Comparison of ENCODE assay signal across 22 cellular contexts in the genomic region with DNA sequence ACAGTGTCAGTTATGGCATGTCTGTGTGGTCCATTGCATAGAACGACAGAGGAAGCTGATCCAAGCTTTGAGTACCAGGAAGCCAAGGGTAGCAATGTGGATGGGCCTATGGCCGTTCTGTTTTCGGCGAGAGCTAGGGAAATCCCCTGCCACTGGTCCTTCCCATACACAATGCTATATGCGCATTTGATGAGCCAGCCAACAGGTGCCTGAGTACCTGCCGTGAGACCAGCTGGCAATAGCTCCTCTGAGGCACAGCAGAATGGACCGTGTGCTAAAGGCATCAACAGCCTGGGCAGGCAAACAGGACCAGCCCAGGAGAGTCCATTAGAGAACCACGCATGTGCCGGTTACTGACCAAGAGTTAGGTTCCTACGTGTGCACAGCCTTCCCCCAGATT.
DNase-seq lines count a peak whose midpoint lies in the region; ATAC-seq lines count a peak whose summit lies in the region.
"Had no signal": no experiment of that assay in that cellular context is flagged by ENCODE, and none has a peak within 500 bp of the region (broad histone marks: within the 10 kb centered on the region; RNA-seq: fewer than 3 reads in every experiment).

No MANE protein-coding gene starts in this region.

- ATAC-seq in GM19324 (IDR thresholded peaks at IDR 0.05; ENCODE audit: low FRiP score, unreplicated experiment) (peak; percentile 10), HG03439 (IDR thresholded peaks at IDR 0.05; ENCODE audit: unreplicated experiment) (peak; percentile 17), HG03442 (IDR thresholded peaks at IDR 0.05; ENCODE audit: unreplicated experiment) (no peak), HG02798 (IDR thresholded peaks at IDR 0.05; ENCODE audit: poor library complexity, unreplicated experiment) (no peak), HG03469 (IDR thresholded peaks at IDR 0.05; ENCODE audit: unreplicated experiment) (no peak), HG03175 (IDR thresholded peaks at IDR 0.05; ENCODE audit: unreplicated experiment) (no peak)
- ATAC-seq: activated CD8-positive, alpha-beta T cell treated with anti-CD3 and anti-CD28 coated beads, Interleukin-2, amount 10 ng/mL, durations not matched to agents 7 days and 5 days; activated T-helper 17 cell treated with anti-CD3 and anti-CD28 coated beads, Interleukin-2, amount 50 U/mL, for 72 hours; left cardiac atrium; stimulated activated naive B cell treated with anti-CD40 and anti-IgM and Interleukin-4, amounts not matched to agents 10 μg/mL and 1 μg/mL and 100 μg/mL, for 72 hours had no signal

- DNase-seq in COLO668 (lab: John Stamatoyannopoulos, UW; ENCODE audit: unreplicated experiment) (peak; percentile 84), cerebellar cortex (ENCODE audit: low spot score) (peak; percentile 93)
- DNase-seq: activated CD8-positive, alpha-beta T cell treated with anti-CD3 and anti-CD28 coated beads, Interleukin-2, amount 10 ng/mL, durations not matched to agents 7 days and 5 days; activated naive CD4-positive, alpha-beta T cell treated with anti-CD3 and anti-CD28 coated beads, Interleukin-2, amount 10 ng/mL, durations not matched to agents 7 days and 5 days; brain microvascular endothelial cell; CD4-positive, alpha-beta T cell; foreskin melanocyte; immature natural killer cell; KBM-7; left cardiac atrium; NCI-H1105; NCI-H2029; NCI-H226; stimulated activated naive B cell treated with anti-CD40 and anti-IgM and Interleukin-4, amounts not matched to agents 10 μg/mL and 1 μg/mL and 100 μg/mL, for 72 hours; SW 1271 had no signal

Comparison
In these comparisons a context has a peak if more than half of its experiments do, and no peak if none do; other contexts are left out.
1. ATAC-seq: peak in GM19324 (single experiment) and HG03439 (single experiment); none in HG03442 (single experiment), HG02798 (single experiment), HG03469 (single experiment) and HG03175 (single experiment).